Comparison of ENCODE assay signal across 16 cellular contexts in genomic region chr19:35299523-35300339, GRCh38. TPM values are rescaled to one million over a fixed set of nuclear protein-coding genes. Genes with fewer than 3 reads are reported as not detected.
DNase-seq lines count a peak whose midpoint lies in the region; ATAC-seq, FAIRE-seq and TF ChIP-seq lines count a peak whose summit lies in the region.
"Had no signal": no experiment of that assay in that cellular context is flagged by ENCODE, and none has a peak within 500 bp of the region (broad histone marks: within the 10 kb centered on the region; RNA-seq: fewer than 3 reads in every experiment).

No MANE protein-coding gene starts in this region.

- TF ChIP-seq EP300 in H1 (IDR thresholded peaks at IDR 0.05; ENCODE audit: borderline replicate concordance in 1 of 2, low read depth in 2 of 2, low read length in 2 of 2), result no peak

- H2BK120ac ChIP-seq in H1 (replicated peaks; ENCODE audit: low read depth, low read length), result no peak overlapping the region

- H3K4me1 ChIP-seq in HUES48 (ENCODE audit: control insufficient read depth, insufficient read depth, low read length) (peaks cover 4% of the 10 kb centered on the region), H1 (replicated peaks in 1 of 4; ENCODE audit: control insufficient read depth in 3 of 4, insufficient read depth in 4 of 4, low read length in 3 of 4) (peaks cover 0 to 9% (median 5%) of the 10 kb centered on the region in 4 experiments; a peak in 6 of 7 replicates), mucosa of descending colon (ENCODE audit: low read depth) (no peaks in the 10 kb centered on the region)
- H3K4me1 ChIP-seq: parathyroid adenoma had no signal

- H3K4me1 Mint-ChIP-seq in effector memory CD8-positive, alpha-beta T cell (ENCODE audit: low read depth in 2 of 2), result no peaks in the 10 kb centered on the region

- FAIRE-seq in H1 (lab: Jason Lieb, UNC), result no peak

- H4K8ac ChIP-seq in H1 (ENCODE audit: extremely low read depth, insufficient read depth, low read length), result peak overlapping the region; percentile 41; the same call in 1 of the 2 replicates

- H2BK12ac ChIP-seq in H1 (ENCODE audit: low read depth, low read length), result peak overlapping the region; percentile 65; the same call in 1 of the 2 replicates

- H3K4me2 ChIP-seq in H1 (ENCODE audit: insufficient read depth in 1 of 2, low read depth in 2 of 2, low read length in 2 of 2), result no peak overlapping the region

- no peak overlapping the region for H2BK20ac ChIP-seq in H1 (ENCODE audit: low read length)

- H2AFZ ChIP-seq in H1 (ENCODE audit: low read length), result no peak overlapping the region
- H2AFZ ChIP-seq: parathyroid adenoma had no signal

- H3K27me3 ChIP-seq in HUES48 (ENCODE audit: control insufficient read depth, insufficient read depth, low read length), result no peaks in the 10 kb centered on the region
- peaks cover 0 to 12% (median 2%) of the 10 kb centered on the region in 4 experiments; a peak in 1 of 7 replicates for H3K27me3 ChIP-seq in H1 (replicated peaks in 1 of 4; ENCODE audit: control insufficient read depth in 3 of 4, extremely low read depth in 1 of 4, insufficient read depth in 3 of 4, low read length in 3 of 4)

- DNase-seq in COLO829 (ENCODE audit: low spot score), result peak; percentile 56
- DNase-seq in H1 (ENCODE audit: low read depth in 1 of 2, low spot score in 2 of 2), result peak in 1 of 2 experiments; percentile 78
- DNase-seq in mucosa of descending colon, result no peak
- DNase-seq in retina, result no peak
- DNase-seq in D341Med (ENCODE audit: low spot score), result no peak
- no peak for DNase-seq in activated CD4-positive, CD25-positive, alpha-beta regulatory T cell treated with anti-CD3 and anti-CD28 coated beads, Interleukin-2, amount 50 U/mL, for 72 hours
- no peak for DNase-seq in effector memory CD8-positive, alpha-beta T cell
- DNase-seq: DND-41, NCI-H1092 treated with DMSO at 0.1 percent for 48 hours, NCI-H2227 treated with DMSO at 0.1 percent for 48 hours, trophoblast cell had no signal

- H3K18ac ChIP-seq in H1 (ENCODE audit: extremely low read depth, low read length), result peak overlapping the region; percentile 66; the same call in 1 of the 2 replicates

- no peak overlapping the region for H3K23ac ChIP-seq in H1 (ENCODE audit: insufficient read length)

- no peak overlapping the region for H4K91ac ChIP-seq in H1 (replicated peaks; ENCODE audit: insufficient read length, low read length)

- CTCF ChIA-PET in H1 (lab: Charles Lee; ENCODE audit: partially characterized antibody), result interaction anchor here (1.0 kb wide), 1 partner anchor 62 kb away, joined by 3 read pairs; no protein-coding TSS in a partner anchor

- no peak overlapping the region for H2BK5ac ChIP-seq in H1 (ENCODE audit: low read depth, low read length)

- intact Hi-C loops in mucosa of descending colon (cut with DNase I, micrococcal nuclease), result no loop called here

- no peak overlapping the region for H3K27ac ChIP-seq in HUES48 (ENCODE audit: low read depth, low read length)
- H3K27ac ChIP-seq in H1 (ENCODE audit: low read depth, low read length), result no peak overlapping the region
- H3K27ac ChIP-seq: parathyroid adenoma, VCaP had no signal

- H3K36me3 ChIP-seq in HUES48 (ENCODE audit: control insufficient read depth, insufficient read depth, low read length), result no peaks in the 10 kb centered on the region
- H3K36me3 ChIP-seq in H1 (ENCODE audit: control insufficient read depth in 2 of 4, insufficient read depth in 4 of 4, low read length in 3 of 4), result no peaks in the 10 kb centered on the region; a peak in 1 of 8 replicates
- H3K36me3 ChIP-seq in mucosa of descending colon (ENCODE audit: low read depth), result no peaks in the 10 kb centered on the region

- no peak for TF ChIP-seq RAD21 in H1 (IDR thresholded peaks at IDR 0.05 in 1 of 2, conservative IDR thresholded peaks at IDR 0.05 in 1 of 2; ENCODE audit: low read depth in 2 of 2, low read length in 2 of 2)

- WGBS in H1 (ENCODE audit: extremely low coverage in 1 of 2, insufficient coverage in 1 of 2, insufficient read length in 1 of 2, insufficient replicate concordance in 2 of 2, low coverage in 1 of 2, low lambda C conversion rate in 2 of 2, missing lambda C conversion rate in 1 of 2), 2 experiments, result 88% methylated on average over 29 of the region's 55 CpGs; no CpG with 5 or more reads in 1 of the 2 experiments

- H4K5ac ChIP-seq in H1 (ENCODE audit: insufficient read length, low read depth, low read length), result no peak overlapping the region

- peaks cover 3% of the 10 kb centered on the region; the same call in 1 of the 2 replicates for H3K79me1 ChIP-seq in H1 (ENCODE audit: low read depth, low read length)

- H2AK5ac ChIP-seq in H1 (ENCODE audit: low read depth, low read length), result no peak overlapping the region

- no peak overlapping the region for H3K27ac Mint-ChIP-seq in effector memory CD8-positive, alpha-beta T cell
- H3K27ac Mint-ChIP-seq: B cell had no signal

- H3K14ac ChIP-seq in H1 (ENCODE audit: insufficient read length), result no peak overlapping the region

- H3K4me3 ChIP-seq in HUES48 (ENCODE audit: low read depth, low read length) (peak overlapping the region; percentile 35; the same call in 1 of the 2 replicates), H1 (ENCODE audit: extremely low read depth in 1 of 4, insufficient read depth in 2 of 4, low read depth in 3 of 4, low read length in 4 of 4) (no peak overlapping the region), mucosa of descending colon (no peak overlapping the region)

- H3K9ac ChIP-seq in HUES48 (ENCODE audit: low read depth, low read length) (no peak overlapping the region), H1 (replicated peaks in 1 of 4; ENCODE audit: extremely low read depth in 1 of 4, low read depth in 3 of 4, low read length in 3 of 4) (no peak overlapping the region)
- H3K9ac ChIP-seq: parathyroid adenoma had no signal

- POLR2A ChIA-PET in H1 (lab: Charles Lee; ENCODE audit: partially characterized antibody), result interaction anchor here (1.0 to 1.3 kb wide), 2 partner anchors 20 to 165 kb away, joined by 3 read pairs; partner anchors contain the start of gene LGI4

- no peak for TF ChIP-seq POLR2A in H1 (IDR thresholded peaks at IDR 0.05; ENCODE audit: control extremely low read depth in 1 of 2, low read depth in 2 of 2, low read length in 2 of 2)

- ATAC-seq in mucosa of descending colon, result peak; percentile 66
- no peak for ATAC-seq in effector memory CD8-positive, alpha-beta T cell (replicated peaks)

- no peak overlapping the region for H3K4ac ChIP-seq in H1 (replicated peaks; ENCODE audit: insufficient read length, low read depth, low read length)

- H2BK15ac ChIP-seq in H1 (ENCODE audit: low read length), result no peak overlapping the region

- H3K9me3 Mint-ChIP-seq in effector memory CD8-positive, alpha-beta T cell, result no peaks in the 10 kb centered on the region

- no peaks in the 10 kb centered on the region for H3K79me2 ChIP-seq in H1 (ENCODE audit: control insufficient read depth in 1 of 2, insufficient read depth in 2 of 2, low read length in 2 of 2)
- H3K79me2 ChIP-seq: parathyroid adenoma had no signal

- H4K20me1 ChIP-seq in H1 (replicated peaks in 1 of 2; ENCODE audit: control insufficient read depth in 1 of 2, insufficient read depth in 2 of 2, low read length in 2 of 2), result peaks cover 0 to 21% of the 10 kb centered on the region in 2 experiments

- H3K9me3 ChIP-seq in HUES48 (ENCODE audit: control insufficient read depth, insufficient read depth, low read length) (no peaks in the 10 kb centered on the region), H1 (ENCODE audit: insufficient read depth in 2 of 2, low read depth in 1 of 2, low read length in 1 of 2) (no peaks in the 10 kb centered on the region; a peak in 1 of 4 replicates), mucosa of descending colon (no peaks in the 10 kb centered on the region)

- no peak for TF ChIP-seq CTCF in H1 (IDR thresholded peaks at IDR 0.05; ENCODE audit: control extremely low read depth in 1 of 3, insufficient read depth in 1 of 3, low read depth in 1 of 3, low read length in 3 of 3)
- no peak for TF ChIP-seq CTCF in mucosa of descending colon (IDR thresholded peaks at IDR 0.05)

- no peak overlapping the region for H3K56ac ChIP-seq in H1 (replicated peaks; ENCODE audit: insufficient read length, low read depth, low read length)

- H3K27me3 Mint-ChIP-seq in effector memory CD8-positive, alpha-beta T cell, result no peaks in the 10 kb centered on the region
- H3K27me3 Mint-ChIP-seq: B cell had no signal

- peaks cover 24% of the 10 kb centered on the region; the same call in 1 of the 2 replicates for H3K23me2 ChIP-seq in H1 (ENCODE audit: low read depth, low read length)

- no peaks in the 10 kb centered on the region for H3K36me3 Mint-ChIP-seq in effector memory CD8-positive, alpha-beta T cell (ENCODE audit: insufficient read depth)

- H3K4me3 Mint-ChIP-seq in effector memory CD8-positive, alpha-beta T cell, result no peak overlapping the region
- H3K4me3 Mint-ChIP-seq: B cell had no signal

RNA-seq across cellular contexts. Expression of gene MAG, which starts 7.8 kb away (rescaled TPM):
- total RNA-seq in H1 (2021; fragmentation: NEBNext Ultra II Directional; extraction: Animal tissue kit (Norgen Biotek cat#: 25700)), result 0.46 and 1.3 TPM in 2 replicates
- 0.20 and 0.72 TPM in 2 replicates for polyA plus RNA-seq in H1 (2011; rRNA removed)
- 0.41 TPM for polyA plus RNA-seq in H1 (2011; cell fraction: cytosol; rRNA removed)
- 1.7 TPM for polyA plus RNA-seq in H1 (2011; cell fraction: nucleus; rRNA removed)
- polyA plus RNA-seq in H1 (2012, experiment 1 of 2), result 0.22 to 0.74 TPM (median 0.54 TPM) in 4 replicates
- 0.28 TPM for polyA plus RNA-seq in H1 (2012, experiment 2 of 2)
- 1.4 TPM for polyA plus RNA-seq in H1 (2013, experiment 1 of 2)
- polyA plus RNA-seq in H1 (2013, experiment 2 of 2), result 1.3 TPM
- polyA minus RNA-seq in H1 (2011; rRNA and poly(A)+ RNA removed), result 0.25 and 0.90 TPM in 2 replicates
- not detected for polyA minus RNA-seq in H1 (2011; cell fraction: cytosol; rRNA and poly(A)+ RNA removed)
- not detected for polyA minus RNA-seq in H1 (2011; cell fraction: nucleus; rRNA and poly(A)+ RNA removed)
- under 1 TPM in 1 of 3 donors, not detected in 2; 0.80 TPM for total RNA-seq in mucosa of descending colon
- total RNA-seq: mesenteric fat pad had no signal

RNA-seq across cellular contexts. Expression of gene HAMP, which starts 17.4 kb away (rescaled TPM):
- not detected in 2 replicates for total RNA-seq in H1 (2021; fragmentation: NEBNext Ultra II Directional; extraction: Animal tissue kit (Norgen Biotek cat#: 25700))
- 0.06 and 0.08 TPM in 2 replicates for polyA plus RNA-seq in H1 (2011; rRNA removed)
- not detected for polyA plus RNA-seq in H1 (2011; cell fraction: cytosol; rRNA removed)
- polyA plus RNA-seq in H1 (2011; cell fraction: nucleus; rRNA removed), result not detected
- polyA plus RNA-seq in H1 (2012, experiment 1 of 2), result 0.20 TPM in 1 of 4 replicates, not detected in the others
- not detected for polyA plus RNA-seq in H1 (2012, experiment 2 of 2)
- 0.12 TPM for polyA plus RNA-seq in H1 (2013, experiment 1 of 2)
- polyA plus RNA-seq in H1 (2013, experiment 2 of 2), result 0.07 TPM
- polyA minus RNA-seq in H1 (2011; rRNA and poly(A)+ RNA removed), result not detected in 2 replicates
- not detected for polyA minus RNA-seq in H1 (2011; cell fraction: cytosol; rRNA and poly(A)+ RNA removed)
- polyA minus RNA-seq in H1 (2011; cell fraction: nucleus; rRNA and poly(A)+ RNA removed), result not detected
- not detected for total RNA-seq in mucosa of descending colon
- total RNA-seq: mesenteric fat pad had no signal

RNA-seq across cellular contexts. Expression of gene CD22, which starts 29.3 kb away (rescaled TPM):
- total RNA-seq in H1 (2021; fragmentation: NEBNext Ultra II Directional; extraction: Animal tissue kit (Norgen Biotek cat#: 25700)), result 0.54 and 0.60 TPM in 2 replicates
- polyA plus RNA-seq in H1 (2011; rRNA removed), result 0.06 and 0.42 TPM in 2 replicates
- polyA plus RNA-seq in H1 (2011; cell fraction: cytosol; rRNA removed), result 0.30 TPM
- 0.51 TPM for polyA plus RNA-seq in H1 (2011; cell fraction: nucleus; rRNA removed)
- polyA plus RNA-seq in H1 (2012, experiment 1 of 2), result 0.13 to 0.33 TPM (median 0.18 TPM) in 3 of 4 replicates, not detected in the other
- not detected for polyA plus RNA-seq in H1 (2012, experiment 2 of 2)
- 0.53 TPM for polyA plus RNA-seq in H1 (2013, experiment 1 of 2)
- 0.24 TPM for polyA plus RNA-seq in H1 (2013, experiment 2 of 2)
- 0.39 TPM in 1 of 2 replicates, not detected in the other for polyA minus RNA-seq in H1 (2011; rRNA and poly(A)+ RNA removed)
- polyA minus RNA-seq in H1 (2011; cell fraction: cytosol; rRNA and poly(A)+ RNA removed), result not detected
- not detected for polyA minus RNA-seq in H1 (2011; cell fraction: nucleus; rRNA and poly(A)+ RNA removed)
- 1 to 10 TPM; 2.2 to 5.7 (median 4.1) TPM for total RNA-seq in mucosa of descending colon

RNA-seq across cellular contexts. Expression of gene USF2, which starts 31.0 kb away (rescaled TPM):
- total RNA-seq in H1 (2021; fragmentation: NEBNext Ultra II Directional; extraction: Animal tissue kit (Norgen Biotek cat#: 25700)), result 109 and 113 TPM in 2 replicates
- 74.1 and 119 TPM in 2 replicates for polyA plus RNA-seq in H1 (2011; rRNA removed)
- polyA plus RNA-seq in H1 (2011; cell fraction: cytosol; rRNA removed), result 142 TPM
- 268 TPM for polyA plus RNA-seq in H1 (2011; cell fraction: nucleus; rRNA removed)
- 112 to 133 TPM (median 125 TPM) in 4 replicates for polyA plus RNA-seq in H1 (2012, experiment 1 of 2)
- 90.5 TPM for polyA plus RNA-seq in H1 (2012, experiment 2 of 2)
- polyA plus RNA-seq in H1 (2013, experiment 1 of 2), result 70.6 TPM
- polyA plus RNA-seq in H1 (2013, experiment 2 of 2), result 72.7 TPM
- polyA minus RNA-seq in H1 (2011; rRNA and poly(A)+ RNA removed), result 29.0 and 60.8 TPM in 2 replicates
- 79.1 TPM for polyA minus RNA-seq in H1 (2011; cell fraction: cytosol; rRNA and poly(A)+ RNA removed)
- 82.7 TPM for polyA minus RNA-seq in H1 (2011; cell fraction: nucleus; rRNA and poly(A)+ RNA removed)
- total RNA-seq in mucosa of descending colon, result 100 to 1,000 TPM in 2 of 3 donors, 10 to 100 TPM in 1; 94.5 to 131 (median 116) TPM

RNA-seq across cellular contexts. Expression of gene FFAR1, which starts 48.0 kb away (rescaled TPM):
- total RNA-seq in H1 (2021; fragmentation: NEBNext Ultra II Directional; extraction: Animal tissue kit (Norgen Biotek cat#: 25700)), result not detected in 2 replicates
- not detected in 2 replicates for polyA plus RNA-seq in H1 (2011; rRNA removed)
- polyA plus RNA-seq in H1 (2011; cell fraction: cytosol; rRNA removed), result not detected
- polyA plus RNA-seq in H1 (2011; cell fraction: nucleus; rRNA removed), result not detected
- not detected in 4 replicates for polyA plus RNA-seq in H1 (2012, experiment 1 of 2)
- not detected for polyA plus RNA-seq in H1 (2012, experiment 2 of 2)
- polyA plus RNA-seq in H1 (2013, experiment 1 of 2), result not detected
- polyA plus RNA-seq in H1 (2013, experiment 2 of 2), result not detected
- polyA minus RNA-seq in H1 (2011; rRNA and poly(A)+ RNA removed), result not detected in 2 replicates
- not detected for polyA minus RNA-seq in H1 (2011; cell fraction: cytosol; rRNA and poly(A)+ RNA removed)
- polyA minus RNA-seq in H1 (2011; cell fraction: nucleus; rRNA and poly(A)+ RNA removed), result not detected
- not detected for total RNA-seq in mucosa of descending colon
- total RNA-seq: mesenteric fat pad had no signal
